ENCODE assay signal across 8 cellular contexts in the genomic region with DNA sequence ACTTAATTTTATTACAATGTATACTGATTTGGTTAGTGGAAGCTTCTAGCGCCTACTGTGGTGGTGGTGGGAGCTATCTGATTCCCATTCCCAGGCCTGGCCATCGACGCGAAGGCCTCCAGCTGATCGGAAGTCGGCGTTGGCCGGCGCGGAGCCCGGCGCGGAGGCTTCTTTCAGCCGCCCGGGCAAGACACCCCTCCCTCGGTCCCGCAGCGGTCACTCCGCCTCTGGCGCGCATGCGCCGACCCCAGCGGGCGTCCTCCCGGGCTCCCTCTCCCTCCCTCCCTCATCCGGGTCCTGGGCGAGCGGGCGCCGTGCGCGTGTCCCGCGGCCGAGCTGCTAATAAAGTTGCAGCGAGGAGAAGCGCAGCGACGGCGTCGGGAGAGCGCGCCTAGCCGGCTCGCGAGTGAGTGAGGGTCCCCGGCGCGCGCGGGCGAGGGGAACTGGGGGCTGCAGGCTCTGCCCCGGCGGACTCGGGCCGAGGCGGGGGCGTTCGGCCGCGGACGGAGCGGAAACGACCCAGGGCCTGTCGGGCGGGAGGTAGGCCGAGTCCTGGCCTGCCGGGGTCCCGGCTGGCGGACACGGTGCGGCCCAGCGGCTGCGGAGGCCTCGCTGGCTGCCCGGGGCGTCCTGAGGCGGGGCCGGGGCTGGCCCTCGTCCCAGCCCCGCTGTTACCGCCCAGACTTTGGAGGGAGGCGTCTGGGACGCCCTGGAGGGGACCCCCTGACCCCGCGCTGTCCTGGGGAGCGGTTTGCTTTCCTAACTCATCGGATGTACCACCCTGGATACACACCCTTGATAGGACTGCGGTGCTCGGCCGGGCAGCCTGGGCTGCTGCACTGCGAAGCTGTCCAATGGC. TPM values are rescaled to one million over a fixed set of nuclear protein-coding genes. Genes with fewer than 3 reads are reported as not detected.
DNase-seq lines count a peak whose midpoint lies in the region; TF ChIP-seq lines count a peak whose summit lies in the region.

A gene (plus strand): TSS at position 289 of the 859 bp plus-strand sequence. CDS start 20,916 bp downstream, outside the sequence.

- peak within 1 kb of the TSS; percentile 96 for H3K27ac Mint-ChIP-seq in endothelial cell (ENCODE audit: unreplicated experiment)
- H3K27ac Mint-ChIP-seq in mesothelial cell of epicardium, result peak within 1 kb of the TSS; percentile 97

- no peaks in the 10 kb centered on the region for H3K9me3 ChIP-seq in NT2/D1 (ENCODE audit: insufficient read depth, low read length)

- no peaks in the 10 kb centered on the region for H3K27me3 ChIP-seq in NT2/D1 (ENCODE audit: insufficient read depth, insufficient read length)

- peaks cover 16% of the 10 kb centered on the region for H3K4me1 Mint-ChIP-seq in endothelial cell (ENCODE audit: unreplicated experiment)
- H3K4me1 Mint-ChIP-seq in mesothelial cell of epicardium, result peaks cover 50% of the 10 kb centered on the region

- DNase-seq in COR-L47 (lab: John Stamatoyannopoulos, UW) (peak; percentile 89), GM20000 (ENCODE audit: low spot score) (peak; percentile 98), HT-29 (ENCODE audit: low spot score) (peak; percentile 93), NT2/D1 (ENCODE audit: low read depth, low spot score) (peak; percentile 90), endothelial cell (ENCODE audit: low spot score) (peak; percentile 98), mesothelial cell of epicardium (ENCODE audit: low spot score in 2 of 2, unreplicated experiment in 2 of 2) (peak; percentile 96)
- peak; percentile 78 for DNase-seq in activated CD8-positive, alpha-beta memory T cell treated with anti-CD3 and anti-CD28 coated beads, Interleukin-2, amount 50 U/mL, for 4 hours
- peak; percentile 52 to 63 for DNase-seq in stimulated activated CD8-positive, alpha-beta memory T cell treated with anti-CD3 and anti-CD28 coated beads, Interleukin-15, amount 100 ng/mL, for 4 hours (ENCODE audit: low read depth in 2 of 2)

- H3K4me1 ChIP-seq in NT2/D1 (ENCODE audit: insufficient read depth, insufficient read length), result no peaks in the 10 kb centered on the region

- H3K9ac ChIP-seq in NT2/D1 (ENCODE audit: insufficient read length, low read depth), result peak within 1 kb of the TSS; percentile 95

- TF ChIP-seq CTCF in GM20000 (IDR thresholded peaks at IDR 0.05; ENCODE audit: extremely low read depth, missing control alignments) (no peak), endothelial cell (IDR thresholded peaks at IDR 0.05; ENCODE audit: unreplicated experiment) (no peak), mesothelial cell of epicardium (IDR thresholded peaks at IDR 0.05; ENCODE audit: unreplicated experiment) (no peak)

- H3K9me3 Mint-ChIP-seq in endothelial cell (ENCODE audit: unreplicated experiment), result no peaks in the 10 kb centered on the region
- no peaks in the 10 kb centered on the region for H3K9me3 Mint-ChIP-seq in mesothelial cell of epicardium

- peaks cover 6% of the 10 kb centered on the region for H3K36me3 ChIP-seq in NT2/D1 (ENCODE audit: insufficient read depth, insufficient read length, low read length)

- peak within 1 kb of the TSS; percentile 93 for H3K4me3 Mint-ChIP-seq in endothelial cell (ENCODE audit: unreplicated experiment)
- peak within 1 kb of the TSS; percentile 91 for H3K4me3 Mint-ChIP-seq in mesothelial cell of epicardium

- H3K27me3 Mint-ChIP-seq in endothelial cell (ENCODE audit: unreplicated experiment), result peaks cover 2% of the 10 kb centered on the region
- H3K27me3 Mint-ChIP-seq in mesothelial cell of epicardium (ENCODE audit: low read depth), result peaks cover 1% of the 10 kb centered on the region

- peak within 1 kb of the TSS; percentile 79 for H3K4me3 ChIP-seq in NT2/D1 (ENCODE audit: insufficient read length, low read depth)

- no peaks in the 10 kb centered on the region for H3K36me3 Mint-ChIP-seq in endothelial cell (ENCODE audit: low read depth, unreplicated experiment)
- no peaks in the 10 kb centered on the region for H3K36me3 Mint-ChIP-seq in mesothelial cell of epicardium

RNA-seq across cellular contexts. Expression of the gene that starts here (rescaled TPM):
- total RNA-seq in HT-29 (2014; rRNA removed; shearing (Covaris generic)), result 12.4 and 14.5 TPM in 2 replicates
- total RNA-seq in endothelial cell (ENCODE audit: unreplicated experiment) (68.5 TPM), mesothelial cell of epicardium (93.4 to 102 TPM (median 93.6 TPM) in 3 replicates)

Comparison
In these comparisons a context has a peak if more than half of its experiments do, and no peak if none do; other contexts are left out.
1. Peak in every context shown above with its lines: DNase-seq and H3K4me3 ChIP-seq.